In genomic region chr12:76532520-76532919, GRCh38 we compare ENCODE assay signal across 15 cellular contexts. TPM values are rescaled to one million over a fixed set of nuclear protein-coding genes. Genes with fewer than 3 reads are reported as not detected.
DNase-seq lines count a peak whose midpoint lies in the region; ATAC-seq and TF ChIP-seq lines count a peak whose summit lies in the region.
"Had no signal": no experiment of that assay in that cellular context is flagged by ENCODE, and none has a peak within 500 bp of the region (broad histone marks: within the 10 kb centered on the region; RNA-seq: fewer than 3 reads in every experiment).

No MANE protein-coding gene starts in this region.

- ATAC-seq in left ventricle myocardium superior (peak; percentile 52), Right ventricle myocardium inferior (no peak), psoas muscle (no peak)

- no peaks in the 10 kb centered on the region for H3K36me3 ChIP-seq in endocrine pancreas (ENCODE audit: control insufficient read depth, insufficient read depth, low read length)
- no peaks in the 10 kb centered on the region for H3K36me3 ChIP-seq in psoas muscle (ENCODE audit: insufficient read depth in 1 of 2, low read depth in 1 of 2)

- no peak overlapping the region for H3K9ac ChIP-seq in endocrine pancreas (ENCODE audit: control insufficient read depth, insufficient read depth, low read length)
- H3K9ac ChIP-seq: GM23248 had no signal

- peaks cover 15% of the 10 kb centered on the region for H3K4me1 ChIP-seq in endocrine pancreas (ENCODE audit: control insufficient read depth, insufficient read depth, low read length)
- H3K4me1 ChIP-seq in psoas muscle = peaks cover 27% of the 10 kb centered on the region

- intact Hi-C loops in left ventricle myocardium superior (cut with micrococcal nuclease) = no loop called here
- intact Hi-C loops in Right ventricle myocardium inferior (cut with DNase I) = no loop called here
- intact Hi-C loops in psoas muscle (cut with DNase I) = loop anchor here in 1 of 2 donors (5.0 kb wide), 1 partner anchor 530 kb away; no protein-coding TSS in a partner anchor

- H3K27me3 ChIP-seq in endocrine pancreas (ENCODE audit: control insufficient read depth, insufficient read depth, low read length) (no peaks in the 10 kb centered on the region), psoas muscle (ENCODE audit: insufficient read depth in 3 of 3, low read length in 2 of 3) (no peaks in the 10 kb centered on the region)

- no peaks in the 10 kb centered on the region for H3K9me3 ChIP-seq in endocrine pancreas (ENCODE audit: control insufficient read depth, low read length)
- no peaks in the 10 kb centered on the region for H3K9me3 ChIP-seq in psoas muscle

- WGBS in psoas muscle, 3 donors = 95% methylated on average over 4 of the region's 4 CpGs

- H3K4me3 ChIP-seq in endocrine pancreas (ENCODE audit: control insufficient read depth, insufficient read depth, low read length) (peak overlapping the region; percentile 59), psoas muscle (no peak overlapping the region)
- H3K4me3 ChIP-seq: GM23248 had no signal

- TF ChIP-seq CTCF in psoas muscle (IDR thresholded peaks at IDR 0.05) = no peak

- DNase-seq in left ventricle myocardium superior (no peak), Right ventricle myocardium inferior (ENCODE audit: missing footprints) (no peak), psoas muscle (no peak), NCI-H524 treated with DMSO at 0.1 percent for 48 hours (lab: John Stamatoyannopoulos, UW) (no peak), midbrain (lab: John Stamatoyannopoulos, UW) (no peak), dedifferentiated amniotic fluid mesenchymal stem cell (ENCODE audit: extremely low spot score) (no peak)
- DNase-seq: C1 segment of cervical spinal cord; CD4-positive, alpha-beta memory T cell; COR-L47; DMS153; DND-41; GM23248; H7; HCEC 1CT had no signal

- peak overlapping the region; percentile 50 for H3K27ac ChIP-seq in psoas muscle
- H3K27ac ChIP-seq: GM23248 had no signal

RNA-seq across cellular contexts. Expression of gene OSBPL8, which starts 27.1 kb away (rescaled TPM):
- total RNA-seq in left ventricle myocardium superior (28.3 TPM), Right ventricle myocardium inferior (33.1 TPM), psoas muscle (10 to 100 TPM; 39.5 to 64.3 (median 55.4) TPM)
- 10 to 100 TPM in 2 of 3 donors, 1 to 10 TPM in 1; 9.2 to 20.2 (median 18.4) TPM for polyA plus RNA-seq in psoas muscle
